Comparison of ENCODE assay signal across 11 cellular contexts in genomic region chr11:12540913-12541587, GRCh38.
DNase-seq lines count a peak whose midpoint lies in the region; ATAC-seq and TF ChIP-seq lines count a peak whose summit lies in the region.
"Had no signal": no experiment of that assay in that cellular context is flagged by ENCODE, and none has a peak within 500 bp of the region (broad histone marks: within the 10 kb centered on the region; RNA-seq: fewer than 3 reads in every experiment).

No MANE protein-coding gene starts in this region.

- POLR2A ChIA-PET in Panc1 (lab: Charles Lee): no interaction called here
- POLR2A ChIA-PET in activated CD8-positive, alpha-beta T cell treated with anti-CD3 and anti-CD28 coated beads for 36 hours (lab: Charles Lee): interaction anchor here (1.3 kb wide), 1 partner anchor 13 kb away, joined by 4 read pairs; no protein-coding TSS in a partner anchor

- H3K36me3 ChIP-seq in Panc1 (ENCODE audit: control insufficient read depth, insufficient read depth, low read length): no peaks in the 10 kb centered on the region
- no peaks in the 10 kb centered on the region for H3K36me3 ChIP-seq in esophagus muscularis mucosa
- H3K36me3 ChIP-seq in mesenchymal stem cell (ENCODE audit: control insufficient read depth in 1 of 2, insufficient read depth in 2 of 2, low read depth in 1 of 2, low read length in 2 of 2): no peaks in the 10 kb centered on the region

- TF ChIP-seq POLR2A in esophagus muscularis mucosa (IDR thresholded peaks at IDR 0.05; ENCODE audit: low read depth): no peak

- peak overlapping the region in 1 of 2 experiments; percentile 94 for H2BK12ac ChIP-seq in mesenchymal stem cell (ENCODE audit: low read length in 2 of 2)

- peak overlapping the region; percentile 83 for H4K8ac ChIP-seq in mesenchymal stem cell (ENCODE audit: low read length)

- peak overlapping the region; percentile 80 for H4K91ac ChIP-seq in mesenchymal stem cell (ENCODE audit: low read length)

- H3K18ac ChIP-seq in mesenchymal stem cell (ENCODE audit: low read depth in 1 of 2, low read length in 2 of 2): peak overlapping the region; percentile 63 to 81

- H3K79me1 ChIP-seq in mesenchymal stem cell (replicated peaks; ENCODE audit: low read length, poor library complexity, severe bottlenecking): no peaks in the 10 kb centered on the region

- H2AFZ ChIP-seq in mesenchymal stem cell (ENCODE audit: low read depth, low read length): no peak overlapping the region

- H3K4me1 Mint-ChIP-seq in activated CD8-positive, alpha-beta T cell treated with anti-CD3 and anti-CD28 coated beads for 36 hours (ENCODE audit: low read depth): no peaks in the 10 kb centered on the region
- H3K4me1 Mint-ChIP-seq in effector memory CD8-positive, alpha-beta T cell (ENCODE audit: low read depth in 2 of 2): no peaks in the 10 kb centered on the region
- H3K4me1 Mint-ChIP-seq: B cell had no signal

- H3K4me3 ChIP-seq in Panc1 (ENCODE audit: low read depth in 2 of 2, low read length in 2 of 2) (no peak overlapping the region), esophagus muscularis mucosa (no peak overlapping the region), mesenchymal stem cell (ENCODE audit: insufficient read depth in 1 of 2, low read depth in 1 of 2, low read length in 2 of 2) (no peak overlapping the region)

- TF ChIP-seq EP300 in esophagus muscularis mucosa (IDR thresholded peaks at IDR 0.05): no peak

- peak overlapping the region; percentile 72 for H3K9ac ChIP-seq in mesenchymal stem cell (ENCODE audit: low read length)

- TF ChIP-seq CTCF in Panc1 (IDR thresholded peaks at IDR 0.05) (no peak), esophagus muscularis mucosa (IDR thresholded peaks at IDR 0.05) (peak in 1 of 3 experiments; percentile 61)
- TF ChIP-seq CTCF in activated CD8-positive, alpha-beta T cell treated with anti-CD3 and anti-CD28 coated beads for 36 hours (IDR thresholded peaks at IDR 0.05): no peak

- CTCF ChIA-PET in Panc1 (lab: Charles Lee): no interaction called here
- CTCF ChIA-PET in activated CD8-positive, alpha-beta T cell treated with anti-CD3 and anti-CD28 coated beads for 36 hours (lab: Charles Lee): interaction anchor here (2.0 kb wide), 1 partner anchor 210 kb away, joined by 9 read pairs; no protein-coding TSS in a partner anchor

- H2BK120ac ChIP-seq in mesenchymal stem cell (ENCODE audit: low read depth, low read length): peak overlapping the region; percentile 24

- ATAC-seq in Panc1: peak; percentile 61
- ATAC-seq in activated CD8-positive, alpha-beta T cell treated with anti-CD3 and anti-CD28 coated beads for 36 hours: no peak
- no peak for ATAC-seq in effector memory CD8-positive, alpha-beta T cell (replicated peaks)

- intact Hi-C loops in Panc1 (cut with micrococcal nuclease; ENCODE audit: unreplicated experiment) (no loop called here), esophagus muscularis mucosa (cut with DNase I) (loop anchor here (5.0 kb wide), 1 partner anchor 124 kb away; no protein-coding TSS in a partner anchor)
- intact Hi-C loops in activated CD8-positive, alpha-beta T cell treated with anti-CD3 and anti-CD28 coated beads for 36 hours (cut with micrococcal nuclease): no loop called here

- peak overlapping the region; percentile 83 for H2AK5ac ChIP-seq in mesenchymal stem cell (ENCODE audit: low read length, severe bottlenecking)

- H3K36me3 Mint-ChIP-seq in activated CD8-positive, alpha-beta T cell treated with anti-CD3 and anti-CD28 coated beads for 36 hours (ENCODE audit: low read depth): no peaks in the 10 kb centered on the region
- no peaks in the 10 kb centered on the region for H3K36me3 Mint-ChIP-seq in effector memory CD8-positive, alpha-beta T cell (ENCODE audit: insufficient read depth)

- peak overlapping the region; percentile 15 for H2BK15ac ChIP-seq in mesenchymal stem cell (ENCODE audit: low read depth, poor library complexity, severe bottlenecking)

- no peak overlapping the region for H3K4me2 ChIP-seq in mesenchymal stem cell (ENCODE audit: low read length, poor library complexity, severe bottlenecking)

- H3K27ac Mint-ChIP-seq in activated CD8-positive, alpha-beta T cell treated with anti-CD3 and anti-CD28 coated beads for 36 hours: no peak overlapping the region
- no peak overlapping the region for H3K27ac Mint-ChIP-seq in effector memory CD8-positive, alpha-beta T cell
- H3K27ac Mint-ChIP-seq: activated T-helper 2 cell treated with anti-CD3 and anti-CD28 coated beads, Interferon-gamma antibody, Interleukin-2, Interleukin-4, amounts not matched to agents 10 μg/mL and 5 μg/mL and 100 μg/mL, durations not matched to agents 14 hours and 24 hours and 36 hours; B cell had no signal

- H3K4me3 Mint-ChIP-seq in activated CD8-positive, alpha-beta T cell treated with anti-CD3 and anti-CD28 coated beads for 36 hours: no peak overlapping the region
- H3K4me3 Mint-ChIP-seq in effector memory CD8-positive, alpha-beta T cell: no peak overlapping the region
- H3K4me3 Mint-ChIP-seq: B cell had no signal

- H2BK5ac ChIP-seq in mesenchymal stem cell (ENCODE audit: low read depth, low read length, poor library complexity, severe bottlenecking): no peak overlapping the region

- no peak overlapping the region for H3K23ac ChIP-seq in mesenchymal stem cell (ENCODE audit: low read length in 2 of 2)

- peaks cover 9% of the 10 kb centered on the region for H3K27me3 Mint-ChIP-seq in activated CD8-positive, alpha-beta T cell treated with anti-CD3 and anti-CD28 coated beads for 36 hours
- H3K27me3 Mint-ChIP-seq in effector memory CD8-positive, alpha-beta T cell: peaks cover 39 to 57% of the 10 kb centered on the region in 2 donors

- H3K14ac ChIP-seq in mesenchymal stem cell (ENCODE audit: low read length in 2 of 2): peak overlapping the region in 1 of 2 experiments; percentile 75

- no peaks in the 10 kb centered on the region for H3K9me3 ChIP-seq in Panc1 (ENCODE audit: control insufficient read depth, insufficient read depth, low read depth, low read length)
- H3K9me3 ChIP-seq in esophagus muscularis mucosa: no peaks in the 10 kb centered on the region
- H3K9me3 ChIP-seq in mesenchymal stem cell (ENCODE audit: control insufficient read depth, low read length): no peaks in the 10 kb centered on the region

- peak; percentile 73 for DNase-seq in 8988T
- DNase-seq in Panc1 (ENCODE audit: low read depth, low spot score): no peak
- DNase-seq in esophagus muscularis mucosa (ENCODE audit: extremely low spot score): peak; percentile 92
- peak; percentile 76 for DNase-seq in mesenchymal stem cell
- DNase-seq in stimulated activated naive CD4-positive, alpha-beta T cell (lab: John Stamatoyannopoulos, UW): no peak
- no peak for DNase-seq in NCI-H2029 (lab: John Stamatoyannopoulos, UW)
- DNase-seq in activated CD8-positive, alpha-beta T cell treated with anti-CD3 and anti-CD28 coated beads for 36 hours: no peak
- no peak for DNase-seq in effector memory CD8-positive, alpha-beta T cell
- DNase-seq: stimulated activated CD4-positive, alpha-beta T cell treated with anti-CD3 and anti-CD28 coated beads, Interleukin-15, amount 100 ng/mL, for 24 hours had no signal

- no peaks in the 10 kb centered on the region for H3K27me3 ChIP-seq in Panc1 (ENCODE audit: control insufficient read depth, insufficient read depth, low read length)
- H3K27me3 ChIP-seq in esophagus muscularis mucosa: no peaks in the 10 kb centered on the region
- no peaks in the 10 kb centered on the region for H3K27me3 ChIP-seq in mesenchymal stem cell (ENCODE audit: control insufficient read depth in 1 of 2, insufficient read depth in 1 of 2, low read length in 2 of 2)

- H3K27ac ChIP-seq in Panc1 (ENCODE audit: low read length): no peak overlapping the region
- peak overlapping the region; percentile 72 to 85 (median 83) for H3K27ac ChIP-seq in esophagus muscularis mucosa (replicated peaks in 1 of 4)
- peak overlapping the region; percentile 94 for H3K27ac ChIP-seq in mesenchymal stem cell (ENCODE audit: low read length, poor library complexity, severe bottlenecking)

- no peaks in the 10 kb centered on the region for H3K9me3 Mint-ChIP-seq in activated CD8-positive, alpha-beta T cell treated with anti-CD3 and anti-CD28 coated beads for 36 hours
- H3K9me3 Mint-ChIP-seq in effector memory CD8-positive, alpha-beta T cell: no peaks in the 10 kb centered on the region
- H3K9me3 Mint-ChIP-seq: activated T-helper 2 cell treated with anti-CD3 and anti-CD28 coated beads, Interferon-gamma antibody, Interleukin-2, Interleukin-4, amounts not matched to agents 10 μg/mL and 5 μg/mL and 100 μg/mL, durations not matched to agents 14 hours and 24 hours and 36 hours had no signal

- H3K4ac ChIP-seq in mesenchymal stem cell (ENCODE audit: low read depth in 1 of 2, low read length in 2 of 2): peak overlapping the region; percentile 52 to 60

- 48% methylated on average over 6 of the region's 6 CpGs for WGBS in esophagus muscularis mucosa
- WGBS in mesenchymal stem cell: 51% methylated on average over 6 of the region's 6 CpGs

- in situ Hi-C loops in Panc1 (cut with HindIII; ENCODE audit: low pct_unique_long_range_greater_than_20kb, low sequenced_read_pairs): no loop called here

- no TSS peak for BruUV-seq in Panc1 (replicated peaks; lab: Mats Ljungman, UMichigan)

- H3K4me1 ChIP-seq in Panc1 (ENCODE audit: control insufficient read depth, insufficient read depth, low read length) (peaks cover 3% of the 10 kb centered on the region; the same call in 1 of the 2 replicates), esophagus muscularis mucosa (peaks cover 19 to 63% (median 57%) of the 10 kb centered on the region in 4 donors), mesenchymal stem cell (ENCODE audit: control insufficient read depth, insufficient read depth, low read depth, low read length) (peaks cover 24% of the 10 kb centered on the region)

Comparison
In these comparisons a context has a peak if more than half of its experiments do, and no peak if none do; other contexts are left out.
1. DNase-seq: peak in 8988T (single experiment), esophagus muscularis mucosa (single experiment) and mesenchymal stem cell (single experiment); none in Panc1 (single experiment), stimulated activated naive CD4-positive, alpha-beta T cell (0 of 6), NCI-H2029 (single experiment), activated CD8-positive, alpha-beta T cell treated with anti-CD3 and anti-CD28 coated beads for 36 hours (single experiment) and effector memory CD8-positive, alpha-beta T cell (0 of 3).